15 cellular contexts compared by ENCODE assay signal in the genomic region with DNA sequence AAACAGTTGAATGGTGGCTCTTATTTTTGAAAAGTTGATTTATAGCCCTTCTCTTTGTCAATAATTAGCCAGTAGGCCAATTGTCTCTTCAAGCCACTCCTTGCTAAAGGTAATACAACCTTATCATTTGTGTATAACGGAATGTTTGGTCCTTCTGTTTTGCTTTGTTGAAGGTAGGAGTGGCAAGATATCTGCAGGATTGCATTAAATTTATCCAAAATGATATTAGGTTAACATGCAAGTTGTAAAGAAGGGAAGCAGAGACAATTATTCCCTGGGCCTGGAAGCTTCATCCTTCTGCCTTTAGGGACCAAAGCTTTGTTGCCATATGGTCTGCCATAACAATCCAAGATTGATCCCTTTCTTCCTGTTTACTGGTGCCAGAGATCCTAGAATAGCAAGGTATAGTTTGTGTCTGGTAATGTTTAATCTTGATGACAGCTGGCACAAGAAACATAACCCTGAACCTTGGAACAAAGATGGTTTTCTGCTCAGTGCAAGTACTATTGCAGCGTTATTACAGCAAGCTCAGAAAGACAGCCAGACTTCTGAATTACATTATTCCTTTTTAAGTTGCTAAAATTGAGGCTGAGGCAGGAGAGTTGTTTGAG. TPM values are rescaled to one million over a fixed set of nuclear protein-coding genes. Genes with fewer than 3 reads are reported as not detected.
A peak's percentile ranks its signal among the peaks of the same experiment; 100 is the strongest.
DNase-seq lines count a peak whose midpoint lies in the region; ATAC-seq, FAIRE-seq and TF ChIP-seq lines count a peak whose summit lies in the region.
"Had no signal": no experiment of that assay in that cellular context is flagged by ENCODE, and none has a peak within 500 bp of the region (broad histone marks: within the 10 kb centered on the region; RNA-seq: fewer than 3 reads in every experiment).

No MANE protein-coding gene starts in this region.

- FAIRE-seq in HepG2 (lab: Jason Lieb, UNC), result peak; percentile 95
- FAIRE-seq: A549 had no signal

- H3K36me3 ChIP-seq in HepG2 (replicated peaks in 1 of 2; ENCODE audit: control insufficient read depth in 1 of 2, insufficient read depth in 2 of 2, low read length in 2 of 2) (no peaks in the 10 kb centered on the region), sigmoid colon (no peaks in the 10 kb centered on the region), HAP-1 (replicated peaks) (no peaks in the 10 kb centered on the region)
- H3K36me3 ChIP-seq: MG63 had no signal

- POLR2A ChIA-PET in HepG2 (lab: Yijun Ruan, JAX), result interaction anchor here (1.4 to 2.5 kb wide), 5 partner anchors 10 to 17 kb away, joined by 3 to 18 read pairs (median 4); a partner anchor contains a TSS

- peaks cover 3% of the 10 kb centered on the region for H3K36me3 Mint-ChIP-seq in progenitor cell of endocrine pancreas (ENCODE audit: insufficient read depth)

- no TSS peak for BruUV-seq in HepG2 (replicated peaks; lab: Mats Ljungman, UMichigan)

- H3K4me3 Mint-ChIP-seq in progenitor cell of endocrine pancreas (ENCODE audit: low read depth), result no peak overlapping the region
- H3K4me3 Mint-ChIP-seq: CD14-positive monocyte had no signal

- TF ChIP-seq POLR2A in HepG2 (IDR thresholded peaks at IDR 0.05; ENCODE audit: insufficient read depth in 1 of 2, low read depth in 2 of 2, low read length in 2 of 2), result no peak
- TF ChIP-seq POLR2A in sigmoid colon (IDR thresholded peaks at IDR 0.05), result no peak

- peak overlapping the region; percentile 48 for H3K4me2 ChIP-seq in HepG2 (ENCODE audit: low read depth, low read length)
- H3K4me2 ChIP-seq: A549, PC-9 had no signal

- TF ChIP-seq RAD21 in HepG2 (CRISPR knock-in tag; IDR thresholded peaks at IDR 0.05), result no peak

- H3K27ac ChIP-seq in HepG2 (ENCODE audit: extremely low read length, insufficient read depth, low read length), result peak overlapping the region; percentile 72
- no peak overlapping the region for H3K27ac ChIP-seq in sigmoid colon
- H3K27ac ChIP-seq: A549, PC-9 had no signal

- in situ Hi-C loops in HepG2 (cut with HindIII; ENCODE audit: extremely low pct_ligation_motif_present, low pct_unique_long_range_greater_than_20kb) (no loop called here), HAP-1 (cut with MboI; ENCODE audit: low sequenced_read_pairs) (no loop called here)

- H3K9me3 Mint-ChIP-seq in progenitor cell of endocrine pancreas (ENCODE audit: low read depth), result peaks cover 6% of the 10 kb centered on the region

- H3K27me3 Mint-ChIP-seq in progenitor cell of endocrine pancreas, result no peaks in the 10 kb centered on the region

- no peaks in the 10 kb centered on the region for H4K20me1 ChIP-seq in HepG2 (ENCODE audit: insufficient read depth, low read length)

- no peak overlapping the region; the same call in 1 of the 2 replicates for H3K9ac ChIP-seq in HepG2 (ENCODE audit: insufficient read depth, low read depth, low read length)

- TF ChIP-seq CTCF in HepG2 (CRISPR knock-in tag; IDR thresholded peaks at IDR 0.05), result no peak
- TF ChIP-seq CTCF in progenitor cell of endocrine pancreas (IDR thresholded peaks at IDR 0.05; ENCODE audit: unreplicated experiment), result no peak
- no peak for TF ChIP-seq CTCF in sigmoid colon (IDR thresholded peaks at IDR 0.05)

- peak overlapping the region; percentile 41 for H3K27ac Mint-ChIP-seq in progenitor cell of endocrine pancreas
- H3K27ac Mint-ChIP-seq: CD14-positive monocyte had no signal

- H3K4me1 ChIP-seq in HepG2 (ENCODE audit: insufficient read depth, low read length) (peaks cover 48% of the 10 kb centered on the region), sigmoid colon (peaks cover 0 to 11% (median 2%) of the 10 kb centered on the region in 4 donors), HAP-1 (peaks cover 2% of the 10 kb centered on the region)
- H3K4me1 ChIP-seq: A549 had no signal

- ATAC-seq in HepG2, result peak; percentile 91
- no peak for ATAC-seq in HG02763 (IDR thresholded peaks at IDR 0.05; ENCODE audit: unreplicated experiment)
- ATAC-seq: A549 had no signal

- H3K4me3 ChIP-seq in HepG2 (replicated peaks in 1 of 3; ENCODE audit: insufficient read depth in 1 of 3, low read depth in 2 of 3, low read length in 3 of 3) (no peak overlapping the region; a peak in 1 of 6 replicates), sigmoid colon (no peak overlapping the region), HAP-1 (no peak overlapping the region)
- H3K4me3 ChIP-seq: A549, MG63, PC-9 had no signal

- intact Hi-C loops in HepG2 (cut with micrococcal nuclease; ENCODE audit: unreplicated experiment) (no loop called here), sigmoid colon (cut with DNase I) (no loop called here)

- 23% methylated on average over 2 of the region's 2 CpGs for WGBS in HepG2 (ENCODE audit: low lambda C conversion rate)
- 17 to 63% methylated on average over 2 of the region's 2 CpGs for WGBS in sigmoid colon, 2 donors

- H3K27me3 ChIP-seq in HepG2 (ENCODE audit: control insufficient read depth in 1 of 2, insufficient read depth in 2 of 2, low read length in 2 of 2) (no peaks in the 10 kb centered on the region), sigmoid colon (no peaks in the 10 kb centered on the region), HAP-1 (ENCODE audit: low read depth) (no peaks in the 10 kb centered on the region)
- H3K27me3 ChIP-seq: MG63 had no signal

- CTCF ChIA-PET in HepG2 (lab: Yijun Ruan, JAX; ENCODE audit: low intra/inter-chr PET ratio, low total read pairs), result no interaction called here

- H3K9me3 ChIP-seq in HepG2 (ENCODE audit: low read length) (0 out of 2 replicates have a peak, but pooled peaks cover 7% of the 10 kb centered on the region), sigmoid colon (no peaks in the 10 kb centered on the region), HAP-1 (no peaks in the 10 kb centered on the region; the same call in 1 of the 2 replicates)
- H3K9me3 ChIP-seq: A549, MG63 had no signal

- no peaks in the 10 kb centered on the region for H3K79me2 ChIP-seq in HepG2 (ENCODE audit: insufficient read depth, low read length)

- DNase-seq in DMS 273 treated with DMSO at 0.1 percent for 48 hours (lab: John Stamatoyannopoulos, UW) (peak; percentile 84), NCI-H82 (lab: John Stamatoyannopoulos, UW) (peak; percentile 94), HepG2 (ENCODE audit: low spot score) (peak; percentile 70), progenitor cell of endocrine pancreas (ENCODE audit: low spot score, unreplicated experiment) (no peak), sigmoid colon (no peak), HAP-1 (ENCODE audit: low spot score in 2 of 2) (no peak), NCI-H2081 (lab: John Stamatoyannopoulos, UW) (no peak)
- DNase-seq: GOT3, MG63, NCI-H1092 treated with DMSO at 0.1 percent for 48 hours, NCI-H1694 treated with DMSO at 0.1 percent for 48 hours, PC-9 had no signal

- peaks cover 17% of the 10 kb centered on the region for H3K4me1 Mint-ChIP-seq in progenitor cell of endocrine pancreas (ENCODE audit: low read depth)
- H3K4me1 Mint-ChIP-seq: CD14-positive monocyte had no signal

- TF ChIP-seq EP300 in HepG2 (IDR thresholded peaks at IDR 0.05; ENCODE audit: low read depth in 2 of 2, low read length in 2 of 2) (peak in 1 of 2 experiments; percentile 88; a peak in 2 of 4 replicates), HepG2 (CRISPR knock-in tag; IDR thresholded peaks at IDR 0.05; ENCODE audit: borderline replicate concordance) (peak; percentile 80; the same call in 1 of the 2 replicates), sigmoid colon (IDR thresholded peaks at IDR 0.05) (no peak)

- H2AFZ ChIP-seq in HepG2 (ENCODE audit: low read length), result no peak overlapping the region
- H2AFZ ChIP-seq: PC-9 had no signal

TF ChIP-seq in HepG2, 621 proteins besides CTCF, POLR2A, EP300 and RAD21 (continues in another document):
- no peak for TF ChIP-seq ZNF883 (CRISPR knock-in tag; IDR thresholded peaks at IDR 0.05; ENCODE audit: not compliant biosample characterization)
- no peak for TF ChIP-seq CBFB (CRISPR knock-in tag; IDR thresholded peaks at IDR 0.05)
- no peak for TF ChIP-seq ZNF577 (CRISPR knock-in tag; IDR thresholded peaks at IDR 0.05; ENCODE audit: borderline replicate concordance, low read depth)
- no peak for TF ChIP-seq HNRNPK (IDR thresholded peaks at IDR 0.05; ENCODE audit: low read depth, low read length, poor library complexity, severe bottlenecking)

RNA-seq across cellular contexts. Expression of a gene that starts 15.5 kb away (rescaled TPM):
- total RNA-seq in HepG2 (2016; rRNA removed; fragmentation: Illumina TruSeq; extraction: Trizol) (2.8 and 5.1 TPM in 2 replicates), progenitor cell of endocrine pancreas (27.6 and 29.5 TPM in 2 replicates), sigmoid colon (1 to 10 TPM; 3.9 to 6.4 (median 4.7) TPM)
- total RNA-seq in HepG2 (2016; cell fraction: cytosol; rRNA removed; fragmentation: Illumina TruSeq; extraction: Trizol; ENCODE audit: low read depth), result 4.7 and 6.0 TPM in 2 replicates
- total RNA-seq in HepG2 (2016; cell fraction: insoluble cytoplasmic fraction; rRNA removed; fragmentation: Illumina TruSeq; extraction: Trizol), result 3.0 and 5.1 TPM in 2 replicates
- 2.3 and 2.5 TPM in 2 replicates for total RNA-seq in HepG2 (2016; cell fraction: membrane; rRNA removed; fragmentation: Illumina TruSeq; extraction: Trizol)
- 23.8 and 25.5 TPM in 2 replicates for total RNA-seq in HepG2 (2016; cell fraction: nucleus; rRNA removed; fragmentation: Illumina TruSeq; extraction: Trizol)
- polyA plus RNA-seq in HepG2 (2011; rRNA removed) (4.1 and 4.2 TPM in 2 replicates), sigmoid colon (1 to 10 TPM; 1.2 to 1.6 (median 1.2) TPM)
- polyA plus RNA-seq in HepG2 (2011; cell fraction: cytosol; rRNA removed), result 0.66 and 0.76 TPM in 2 replicates
- 5.8 and 9.2 TPM in 2 replicates for polyA plus RNA-seq in HepG2 (2011; cell fraction: nucleus; rRNA removed)
- 6.1 and 6.9 TPM in 2 replicates for polyA plus RNA-seq in HepG2 (2012)
- polyA plus RNA-seq in HepG2 (2016; cell fraction: cytosol; fragmentation: Illumina TruSeq; extraction: Trizol; ENCODE audit: low read depth), result 0.33 and 0.41 TPM in 2 replicates
- 1.8 and 2.1 TPM in 2 replicates for polyA plus RNA-seq in HepG2 (2016; cell fraction: insoluble cytoplasmic fraction; fragmentation: Illumina TruSeq; extraction: Trizol; ENCODE audit: low read depth)
- polyA plus RNA-seq in HepG2 (2016; cell fraction: membrane; fragmentation: Illumina TruSeq; extraction: Trizol; ENCODE audit: low read depth), result 0.48 and 0.66 TPM in 2 replicates
- polyA plus RNA-seq in HepG2 (2016; cell fraction: nucleus; fragmentation: Illumina TruSeq; extraction: Trizol; ENCODE audit: insufficient read depth, low read depth), result 13.2 and 14.2 TPM in 2 replicates
- polyA minus RNA-seq in HepG2 (2011; rRNA and poly(A)+ RNA removed; ENCODE audit: low replicate concordance), result 1.7 and 3.3 TPM in 2 replicates
- polyA minus RNA-seq in HepG2 (2011; cell fraction: cytosol; rRNA and poly(A)+ RNA removed), result 1.8 and 2.5 TPM in 2 replicates
- 89.1 and 107 TPM in 2 replicates for polyA minus RNA-seq in HepG2 (2011; cell fraction: nucleus; rRNA and poly(A)+ RNA removed)

Comparison
In these comparisons a context has a peak if more than half of its experiments do, and no peak if none do; other contexts are left out.
1. DNase-seq: peak in DMS 273 treated with DMSO at 0.1 percent for 48 hours (single experiment), NCI-H82 (single experiment) and HepG2 (single experiment); none in progenitor cell of endocrine pancreas (single experiment), sigmoid colon (single experiment), HAP-1 (0 of 2) and NCI-H2081 (0 of 2).